Comparison of ENCODE assay signal across 3 cellular contexts in genomic region chr18:5451871-5452270, GRCh38.
"Had no signal": no experiment of that assay in that cellular context is flagged by ENCODE, and none has a peak within 500 bp of the region (broad histone marks: within the 10 kb centered on the region; RNA-seq: fewer than 3 reads in every experiment).

No MANE protein-coding gene starts in this region.

- DNase-seq: GDM1, GF-D8 had no signal

- ATAC-seq: GM12878 had no signal

- H3K4me3 ChIP-seq: GM12878 had no signal
